Comparison of ENCODE assay signal across 29 cellular contexts in genomic region chr7:51321961-51322515, GRCh38. TPM values are rescaled to one million over a fixed set of nuclear protein-coding genes. Genes with fewer than 3 reads are reported as not detected.
DNase-seq lines count a peak whose midpoint lies in the region; ATAC-seq and TF ChIP-seq lines count a peak whose summit lies in the region.
"Had no signal": no experiment of that assay in that cellular context is flagged by ENCODE, and none has a peak within 500 bp of the region (broad histone marks: within the 10 kb centered on the region; RNA-seq: fewer than 3 reads in every experiment).

No MANE protein-coding gene starts in this region.

- no peak overlapping the region for H3K9ac ChIP-seq in HUES48 (ENCODE audit: low read depth, low read length)
- H3K9ac ChIP-seq: BLaER1 treated with 17β-estradiol and CSF1 and Interleukin-3, amounts not matched to agents 10 nM and 100 nM had no signal

- H3K36me3 ChIP-seq in heart left ventricle = no peaks in the 10 kb centered on the region
- H3K36me3 ChIP-seq in HUES48 (ENCODE audit: control insufficient read depth, insufficient read depth, low read length) = no peaks in the 10 kb centered on the region
- H3K36me3 ChIP-seq: BLaER1 treated with 17β-estradiol and CSF1 and Interleukin-3, amounts not matched to agents 10 nM and 100 nM; SJCRH30 had no signal

- H3K4me3 ChIP-seq in heart left ventricle (no peak overlapping the region), HUES48 (ENCODE audit: low read depth, low read length) (no peak overlapping the region)
- H3K4me3 ChIP-seq: A549; BLaER1 treated with 17β-estradiol and CSF1 and Interleukin-3, amounts not matched to agents 10 nM and 100 nM; GM12878; SJCRH30 had no signal

- no peaks in the 10 kb centered on the region for H3K9me3 Mint-ChIP-seq in osteocyte (ENCODE audit: unreplicated experiment)
- H3K9me3 Mint-ChIP-seq: CD4-positive, alpha-beta T cell had no signal

- H3K4me3 Mint-ChIP-seq in osteocyte (ENCODE audit: unreplicated experiment) = no peak overlapping the region
- H3K4me3 Mint-ChIP-seq: CD4-positive, alpha-beta T cell; T-helper 17 cell had no signal

- H3K27ac ChIP-seq in heart left ventricle (no peak overlapping the region), HUES48 (ENCODE audit: low read depth, low read length) (peak overlapping the region; percentile 10)
- H3K27ac ChIP-seq: A549; BLaER1 treated with 17β-estradiol and CSF1 and Interleukin-3, amounts not matched to agents 10 nM and 100 nM; HL-60; SJCRH30 had no signal

- ATAC-seq in left ventricle myocardium superior = peak; percentile 25
- no peak for ATAC-seq in heart left ventricle
- ATAC-seq: A549, GM12878, PC-3, SK-N-SH treated with all-trans-retinoic acid at 6 μM for 48 hours, T-helper 17 cell had no signal

- TF ChIP-seq POLR2A in heart left ventricle (IDR thresholded peaks at IDR 0.05) = no peak

- DNase-seq in left ventricle myocardium superior = no peak
- DNase-seq in heart left ventricle = no peak
- peak; percentile 62 for DNase-seq in NCI-H510A treated with DMSO at 0.1 percent for 48 hours (lab: John Stamatoyannopoulos, UW)
- DNase-seq in osteocyte (ENCODE audit: extremely low spot score, unreplicated experiment) = peak; percentile 64
- DNase-seq in NCI-H2227 (lab: John Stamatoyannopoulos, UW; ENCODE audit: unreplicated experiment) = no peak
- DNase-seq in activated T-cell treated with anti-CD3 and anti-CD28 coated beads, Interleukin-2, amount 50 U/mL, for 1 hour = no peak
- DNase-seq: AML-193; CD4-positive, alpha-beta T cell; DMS 273 treated with DMSO at 0.1 percent for 48 hours; DMS79; EL; GDM1; Karpas-422; MV-4-11; NCI-H1105; NCI-H1436 treated with DMSO at 0.1 percent for 48 hours; NCI-H187 treated with DMSO at 0.1 percent for 48 hours; NCI-H345; NCI-H524 treated with DMSO at 0.1 percent for 48 hours; NCI-H774; PC-3; SJCRH30; T-helper 17 cell had no signal

- intact Hi-C loops in left ventricle myocardium superior (cut with micrococcal nuclease) = no loop called here
- intact Hi-C loops in heart left ventricle (cut with DNase I) = no loop called here

- H3K4me1 ChIP-seq in heart left ventricle (peaks cover 0 to 7% (median 0%) of the 10 kb centered on the region in 12 donors), HUES48 (ENCODE audit: control insufficient read depth, insufficient read depth, low read length) (peaks cover 52% of the 10 kb centered on the region)
- H3K4me1 ChIP-seq: SJCRH30 had no signal

- no peak overlapping the region for H3K27ac Mint-ChIP-seq in osteocyte (ENCODE audit: unreplicated experiment)
- H3K27ac Mint-ChIP-seq: CD4-positive, alpha-beta T cell; T-helper 17 cell had no signal

- peaks cover 2% of the 10 kb centered on the region for H3K4me1 Mint-ChIP-seq in osteocyte (ENCODE audit: unreplicated experiment)

- peaks cover 52% of the 10 kb centered on the region for H3K27me3 Mint-ChIP-seq in osteocyte (ENCODE audit: unreplicated experiment)

- no peak for TF ChIP-seq CTCF in heart left ventricle (IDR thresholded peaks at IDR 0.05)
- no peak for TF ChIP-seq CTCF in osteocyte (IDR thresholded peaks at IDR 0.05)

- H3K36me3 Mint-ChIP-seq in osteocyte (ENCODE audit: unreplicated experiment) = no peaks in the 10 kb centered on the region

- 80 to 87% (median 82%) methylated on average over 11 of the region's 11 CpGs for WGBS in heart left ventricle, 4 donors

- H3K27me3 ChIP-seq in heart left ventricle (peaks cover 0 to 15% (median 2%) of the 10 kb centered on the region in 9 donors), HUES48 (ENCODE audit: control insufficient read depth, insufficient read depth, low read length) (0 out of 2 replicates have a peak, but pooled peaks cover 4% of the 10 kb centered on the region)

- H3K9me3 ChIP-seq in heart left ventricle (no peaks in the 10 kb centered on the region), HUES48 (ENCODE audit: control insufficient read depth, insufficient read depth, low read length) (no peaks in the 10 kb centered on the region)
- H3K9me3 ChIP-seq: A549; BLaER1 treated with 17β-estradiol and CSF1 and Interleukin-3, amounts not matched to agents 10 nM and 100 nM; SJCRH30 had no signal

RNA-seq across cellular contexts. Expression of gene COBL, which starts 5.4 kb away (rescaled TPM):
- total RNA-seq in left ventricle myocardium superior (91.2 TPM), heart left ventricle (100 to 1,000 TPM in 2 of 9 donors, 10 to 100 TPM in 7; 65.6 to 123 (median 88.7) TPM), osteocyte (not detected in 2 replicates)
- 10 to 100 TPM; 25.9 to 57.3 TPM for polyA plus RNA-seq in heart left ventricle
- total RNA-seq: CD4-positive, alpha-beta T cell; T-helper 17 cell had no signal
- polyA plus RNA-seq: GM12878 had no signal

Comparison
In these comparisons a context has a peak if more than half of its experiments do, and no peak if none do; other contexts are left out.
1. DNase-seq: peak in NCI-H510A treated with DMSO at 0.1 percent for 48 hours (single experiment) and osteocyte (single experiment); none in left ventricle myocardium superior (single experiment), heart left ventricle (0 of 5), NCI-H2227 (single experiment) and activated T-cell treated with anti-CD3 and anti-CD28 coated beads, Interleukin-2, amount 50 U/mL, for 1 hour (single experiment).
2. RNA of gene COBL, which starts 5.4 kb away (total RNA-seq): 91.2 TPM in left ventricle myocardium superior (single experiment) and 65.6 to 123 TPM in heart left ventricle; not detected in osteocyte; every median in the first group is over 10 times any median in the second.